In genomic region chr3:36991147-36991546, GRCh38 we compare ENCODE assay signal across 12 cellular contexts. TPM values are rescaled to one million over a fixed set of nuclear protein-coding genes. Genes with fewer than 3 reads are reported as not detected.
DNase-seq lines count a peak whose midpoint lies in the region; ATAC-seq and TF ChIP-seq lines count a peak whose summit lies in the region.
"Had no signal": no experiment of that assay in that cellular context is flagged by ENCODE, and none has a peak within 500 bp of the region (broad histone marks: within the 10 kb centered on the region; RNA-seq: fewer than 3 reads in every experiment).

No MANE protein-coding gene starts in this region.

- H3K4me3 Mint-ChIP-seq in activated naive CD4-positive, alpha-beta T cell treated with anti-CD3 and anti-CD28 coated beads, Interleukin-2, amount 50 U/mL, for 24 hours: no peak overlapping the region
- no peak overlapping the region for H3K4me3 Mint-ChIP-seq in activated naive CD4-positive, alpha-beta T cell treated with anti-CD3 and anti-CD28 coated beads, Interleukin-2, amount 10 ng/mL, durations not matched to agents 7 days and 5 days
- H3K4me3 Mint-ChIP-seq in activated CD4-positive, alpha-beta memory T cell treated with anti-CD3 and anti-CD28 coated beads, Interleukin-2, amount 10 ng/mL, durations not matched to agents 7 days and 5 days: no peak overlapping the region

- H3K36me3 Mint-ChIP-seq in activated naive CD4-positive, alpha-beta T cell treated with anti-CD3 and anti-CD28 coated beads, Interleukin-2, amount 50 U/mL, for 24 hours: peaks cover 19% of the 10 kb centered on the region
- peaks cover 50% of the 10 kb centered on the region for H3K36me3 Mint-ChIP-seq in activated naive CD4-positive, alpha-beta T cell treated with anti-CD3 and anti-CD28 coated beads, Interleukin-2, amount 10 ng/mL, durations not matched to agents 7 days and 5 days
- H3K36me3 Mint-ChIP-seq in activated CD4-positive, alpha-beta memory T cell treated with anti-CD3 and anti-CD28 coated beads, Interleukin-2, amount 10 ng/mL, durations not matched to agents 7 days and 5 days (ENCODE audit: low read depth): peaks cover 45% of the 10 kb centered on the region

- H3K36me3 ChIP-seq in lower lobe of right lung (peaks cover 39% of the 10 kb centered on the region), tibial artery (peaks cover 12 to 33% (median 12%) of the 10 kb centered on the region in 3 donors), colonic mucosa (peaks cover 5% of the 10 kb centered on the region)

- POLR2A ChIA-PET in activated CD4-positive, alpha-beta memory T cell treated with anti-CD3 and anti-CD28 coated beads, Interleukin-2, amount 10 ng/mL, durations not matched to agents 7 days and 5 days (lab: Charles Lee): interaction anchor here (1.1 to 4.9 kb wide), 6 partner anchors 9 to 84 kb away, joined by 3 to 41 read pairs (median 15); no protein-coding TSS in a partner anchor

- H3K27ac ChIP-seq in lower lobe of right lung: peak overlapping the region; percentile 99
- H3K27ac ChIP-seq in tibial artery: peak overlapping the region in 1 of 2 donors; percentile 90
- no peak overlapping the region for H3K27ac ChIP-seq in colonic mucosa

- no peaks in the 10 kb centered on the region for H3K9me3 ChIP-seq in lower lobe of right lung
- no peaks in the 10 kb centered on the region for H3K9me3 ChIP-seq in tibial artery
- no peaks in the 10 kb centered on the region for H3K9me3 ChIP-seq in colonic mucosa

- H3K4me3 ChIP-seq in lower lobe of right lung: peak overlapping the region; percentile 81
- H3K4me3 ChIP-seq in tibial artery: peak overlapping the region; percentile 61 to 79
- no peak overlapping the region for H3K4me3 ChIP-seq in colonic mucosa

- intact Hi-C loops in lower lobe of right lung (cut with DNase I) (no loop called here), tibial artery (cut with DNase I; ENCODE audit: low total_unique reads) (no loop called here), colonic mucosa (cut with DNase I) (no loop called here)

- no peaks in the 10 kb centered on the region for H3K27me3 ChIP-seq in lower lobe of right lung (ENCODE audit: low read depth)
- no peaks in the 10 kb centered on the region for H3K27me3 ChIP-seq in tibial artery
- H3K27me3 ChIP-seq in colonic mucosa: no peaks in the 10 kb centered on the region

- H3K4me1 ChIP-seq in lower lobe of right lung (peaks cover 54% of the 10 kb centered on the region), tibial artery (peaks cover 0 to 57% (median 46%) of the 10 kb centered on the region in 4 donors), colonic mucosa (no peaks in the 10 kb centered on the region)

- no peak for DNase-seq in activated naive CD4-positive, alpha-beta T cell treated with anti-CD3 and anti-CD28 coated beads, Interleukin-2, amount 10 ng/mL, durations not matched to agents 7 days and 5 days
- DNase-seq in activated CD4-positive, alpha-beta memory T cell treated with anti-CD3 and anti-CD28 coated beads, Interleukin-2, amount 10 ng/mL, durations not matched to agents 7 days and 5 days: peak; percentile 41
- DNase-seq in lower lobe of right lung: no peak
- DNase-seq in tibial artery: no peak
- no peak for DNase-seq in colonic mucosa
- no peak for DNase-seq in SK-N-DZ (ENCODE audit: low spot score)
- DNase-seq in NCI-H1092 (lab: John Stamatoyannopoulos, UW): no peak
- DNase-seq: Calu3; central memory CD4-positive, alpha-beta T cell had no signal

- peaks cover 46% of the 10 kb centered on the region for H3K4me1 Mint-ChIP-seq in activated naive CD4-positive, alpha-beta T cell treated with anti-CD3 and anti-CD28 coated beads, Interleukin-2, amount 50 U/mL, for 24 hours
- H3K4me1 Mint-ChIP-seq in activated naive CD4-positive, alpha-beta T cell treated with anti-CD3 and anti-CD28 coated beads, Interleukin-2, amount 10 ng/mL, durations not matched to agents 7 days and 5 days: peaks cover 49% of the 10 kb centered on the region
- H3K4me1 Mint-ChIP-seq in activated CD4-positive, alpha-beta memory T cell treated with anti-CD3 and anti-CD28 coated beads, Interleukin-2, amount 10 ng/mL, durations not matched to agents 7 days and 5 days: peaks cover 38% of the 10 kb centered on the region

- CTCF ChIA-PET in activated naive CD4-positive, alpha-beta T cell treated with anti-CD3 and anti-CD28 coated beads, Interleukin-2, amount 10 ng/mL, durations not matched to agents 7 days and 5 days (lab: Charles Lee): interaction anchor here (0.9 kb wide), 1 partner anchor 154 kb away, joined by 3 read pairs; no protein-coding TSS in a partner anchor
- CTCF ChIA-PET in activated CD4-positive, alpha-beta memory T cell treated with anti-CD3 and anti-CD28 coated beads, Interleukin-2, amount 10 ng/mL, durations not matched to agents 7 days and 5 days (lab: Charles Lee): interaction anchor here (0.6 to 1.4 kb wide), 4 partner anchors 11 to 43 kb away, joined by 3 to 5 read pairs (median 3); no protein-coding TSS in a partner anchor

- ATAC-seq in lower lobe of right lung: no peak

- H3K9me3 Mint-ChIP-seq in activated naive CD4-positive, alpha-beta T cell treated with anti-CD3 and anti-CD28 coated beads, Interleukin-2, amount 50 U/mL, for 24 hours: no peaks in the 10 kb centered on the region
- no peaks in the 10 kb centered on the region for H3K9me3 Mint-ChIP-seq in activated naive CD4-positive, alpha-beta T cell treated with anti-CD3 and anti-CD28 coated beads, Interleukin-2, amount 10 ng/mL, durations not matched to agents 7 days and 5 days
- no peaks in the 10 kb centered on the region for H3K9me3 Mint-ChIP-seq in activated CD4-positive, alpha-beta memory T cell treated with anti-CD3 and anti-CD28 coated beads, Interleukin-2, amount 10 ng/mL, durations not matched to agents 7 days and 5 days
- H3K9me3 Mint-ChIP-seq: neural crest cell; T-helper 1 cell treated with Interleukin-12 subunit alpha and Interleukin-12 subunit beta and Interleukin-4 antibody, amounts not matched to agents 30 μg/mL and 1 μg/mL, for 36 hours had no signal

- TF ChIP-seq CTCF in lower lobe of right lung (IDR thresholded peaks at IDR 0.05) (no peak), tibial artery (IDR thresholded peaks at IDR 0.05) (no peak), colonic mucosa (IDR thresholded peaks at IDR 0.05) (no peak)

- no peaks in the 10 kb centered on the region for H3K27me3 Mint-ChIP-seq in activated naive CD4-positive, alpha-beta T cell treated with anti-CD3 and anti-CD28 coated beads, Interleukin-2, amount 50 U/mL, for 24 hours
- no peaks in the 10 kb centered on the region for H3K27me3 Mint-ChIP-seq in activated naive CD4-positive, alpha-beta T cell treated with anti-CD3 and anti-CD28 coated beads, Interleukin-2, amount 10 ng/mL, durations not matched to agents 7 days and 5 days
- H3K27me3 Mint-ChIP-seq in activated CD4-positive, alpha-beta memory T cell treated with anti-CD3 and anti-CD28 coated beads, Interleukin-2, amount 10 ng/mL, durations not matched to agents 7 days and 5 days: no peaks in the 10 kb centered on the region

- H3K9ac ChIP-seq in colonic mucosa (ENCODE audit: low read depth in 2 of 2, low read length in 2 of 2): no peak overlapping the region

- H3K27ac Mint-ChIP-seq in activated naive CD4-positive, alpha-beta T cell treated with anti-CD3 and anti-CD28 coated beads, Interleukin-2, amount 50 U/mL, for 24 hours: peak overlapping the region; percentile 26
- no peak overlapping the region for H3K27ac Mint-ChIP-seq in activated naive CD4-positive, alpha-beta T cell treated with anti-CD3 and anti-CD28 coated beads, Interleukin-2, amount 10 ng/mL, durations not matched to agents 7 days and 5 days
- no peak overlapping the region for H3K27ac Mint-ChIP-seq in activated CD4-positive, alpha-beta memory T cell treated with anti-CD3 and anti-CD28 coated beads, Interleukin-2, amount 10 ng/mL, durations not matched to agents 7 days and 5 days

RNA-seq across cellular contexts. Expression of gene EPM2AIP1, which starts 1.8 kb away (rescaled TPM):
- 10 to 100 TPM; 21.6 to 28.1 TPM for total RNA-seq in activated CD4-positive, alpha-beta memory T cell treated with anti-CD3 and anti-CD28 coated beads, Interleukin-2, amount 10 ng/mL, durations not matched to agents 7 days and 5 days
- total RNA-seq in lower lobe of right lung: 18.4 TPM
- total RNA-seq in colonic mucosa: 10 to 100 TPM; 13.0 to 14.3 TPM
- polyA plus RNA-seq in SK-N-DZ (2014; cell fraction: cytosol; rRNA removed): 15.4 and 16.0 TPM in 2 replicates
- 25.8 and 32.6 TPM in 2 replicates for polyA plus RNA-seq in SK-N-DZ (2014; cell fraction: nucleus; rRNA removed)

RNA-seq across cellular contexts. Expression of gene MLH1, which starts 2.2 kb away (rescaled TPM):
- 10 to 100 TPM; 50.9 to 57.5 TPM for total RNA-seq in activated CD4-positive, alpha-beta memory T cell treated with anti-CD3 and anti-CD28 coated beads, Interleukin-2, amount 10 ng/mL, durations not matched to agents 7 days and 5 days
- 26.3 TPM for total RNA-seq in lower lobe of right lung
- 10 to 100 TPM; 17.5 to 36.5 TPM for total RNA-seq in colonic mucosa
- 98.5 and 98.8 TPM in 2 replicates for polyA plus RNA-seq in SK-N-DZ (2014; cell fraction: cytosol; rRNA removed)
- 68.1 and 75.2 TPM in 2 replicates for polyA plus RNA-seq in SK-N-DZ (2014; cell fraction: nucleus; rRNA removed)

RNA-seq across cellular contexts. Expression of gene TRANK1, which starts 46.3 kb away (rescaled TPM):
- total RNA-seq in activated CD4-positive, alpha-beta memory T cell treated with anti-CD3 and anti-CD28 coated beads, Interleukin-2, amount 10 ng/mL, durations not matched to agents 7 days and 5 days: 10 to 100 TPM; 78.6 to 85.4 TPM
- total RNA-seq in lower lobe of right lung (36.9 TPM), colonic mucosa (10 to 100 TPM; 21.3 to 50.7 TPM)
- polyA plus RNA-seq in SK-N-DZ (2014; cell fraction: cytosol; rRNA removed): 0.03 TPM in 1 of 2 replicates, not detected in the other
- polyA plus RNA-seq in SK-N-DZ (2014; cell fraction: nucleus; rRNA removed): 0.06 and 0.09 TPM in 2 replicates
